In the genomic region with DNA sequence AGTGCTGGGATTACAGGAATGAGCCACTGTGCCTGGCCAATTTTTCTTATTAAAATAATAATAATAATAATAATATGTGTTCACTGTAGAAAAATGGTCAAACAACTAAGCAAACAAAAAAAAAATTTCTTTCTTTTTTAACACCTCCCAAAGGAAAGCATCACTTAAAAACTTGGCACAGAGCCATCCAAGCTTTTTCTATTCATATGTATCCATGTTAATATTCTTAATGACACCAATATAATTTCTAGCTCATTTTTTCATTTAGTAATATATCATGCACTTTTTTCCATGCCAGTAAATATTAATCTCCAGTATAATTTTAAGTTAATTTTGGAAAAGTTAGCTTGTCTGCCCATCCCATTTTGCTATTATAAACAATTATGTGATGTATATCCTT, we compare ENCODE assay signal across 7 cellular contexts.
"Had no signal": no experiment of that assay in that cellular context is flagged by ENCODE, and none has a peak within 500 bp of the region (broad histone marks: within the 10 kb centered on the region; RNA-seq: fewer than 3 reads in every experiment).

No MANE protein-coding gene starts in this region.

- DNase-seq: IMR-90, KBM-7, KG1 had no signal

- ATAC-seq: HepG2 had no signal

- H3K9ac ChIP-seq: KMS-11 had no signal

- H3K4me2 ChIP-seq: KMS-11 had no signal

- FAIRE-seq: HepG2, HTR-8/SVneo had no signal

- H3K27ac ChIP-seq: HL-60, KMS-11 had no signal
